Comparison of ENCODE assay signal across 8 cellular contexts in genomic region chrX:37847733-37848197, GRCh38. TPM values are rescaled to one million over a fixed set of nuclear protein-coding genes. Genes with fewer than 3 reads are reported as not detected.
DNase-seq lines count a peak whose midpoint lies in the region; ATAC-seq and TF ChIP-seq lines count a peak whose summit lies in the region.

No MANE protein-coding gene starts in this region.

- no peaks in the 10 kb centered on the region for H3K36me3 ChIP-seq in left lung
- H3K36me3 ChIP-seq in transverse colon = no peaks in the 10 kb centered on the region

- peak overlapping the region; percentile 43 to 65 for H3K4me3 ChIP-seq in left lung
- peak overlapping the region in 3 of 4 donors; percentile 63 to 91 (median 69) for H3K4me3 ChIP-seq in transverse colon

- H3K4me1 Mint-ChIP-seq in activated naive CD4-positive, alpha-beta T cell treated with anti-CD3 and anti-CD28 coated beads, Interleukin-2, amount 50 U/mL, for 24 hours = peaks cover 29% of the 10 kb centered on the region
- no peaks in the 10 kb centered on the region for H3K4me1 Mint-ChIP-seq in activated T-helper 17 cell treated with anti-CD3 and anti-CD28 coated beads, Interleukin-2, amount 50 U/mL, for 72 hours

- no peak for TF ChIP-seq EP300 in transverse colon (IDR thresholded peaks at IDR 0.05; ENCODE audit: low read depth)

- H3K9me3 ChIP-seq in left lung = no peaks in the 10 kb centered on the region
- H3K9me3 ChIP-seq in transverse colon = no peaks in the 10 kb centered on the region

- H3K36me3 Mint-ChIP-seq in activated naive CD4-positive, alpha-beta T cell treated with anti-CD3 and anti-CD28 coated beads, Interleukin-2, amount 50 U/mL, for 24 hours = peaks cover 1% of the 10 kb centered on the region
- H3K36me3 Mint-ChIP-seq in activated T-helper 17 cell treated with anti-CD3 and anti-CD28 coated beads, Interleukin-2, amount 50 U/mL, for 72 hours (ENCODE audit: low read depth) = peaks cover 27% of the 10 kb centered on the region

- H3K4me1 ChIP-seq in left lung = no peaks in the 10 kb centered on the region
- peaks cover 0 to 3% (median 0%) of the 10 kb centered on the region in 4 donors for H3K4me1 ChIP-seq in transverse colon

- H3K27ac Mint-ChIP-seq in activated naive CD4-positive, alpha-beta T cell treated with anti-CD3 and anti-CD28 coated beads, Interleukin-2, amount 50 U/mL, for 24 hours = peak overlapping the region; percentile 83
- peak overlapping the region; percentile 92 for H3K27ac Mint-ChIP-seq in activated T-helper 17 cell treated with anti-CD3 and anti-CD28 coated beads, Interleukin-2, amount 50 U/mL, for 72 hours

- 44% methylated on average over 5 of the region's 5 CpGs; no CpG with 5 or more reads in 1 of the 2 donors for WGBS in transverse colon (ENCODE audit: low coverage in 1 of 2), 2 donors

- TF ChIP-seq POLR2A in transverse colon (IDR thresholded peaks at IDR 0.05) = no peak

- TF ChIP-seq CTCF in left lung (IDR thresholded peaks at IDR 0.05) (no peak), transverse colon (IDR thresholded peaks at IDR 0.05) (no peak)

- in situ Hi-C loops in transverse colon (cut with MboI; ENCODE audit: low pct_ligation_motif_present in 1 of 4, low pct_unique_long_range_greater_than_20kb in 1 of 4, low sequenced_read_pairs in 3 of 4) = no loop called here

- no peaks in the 10 kb centered on the region for H3K27me3 Mint-ChIP-seq in activated naive CD4-positive, alpha-beta T cell treated with anti-CD3 and anti-CD28 coated beads, Interleukin-2, amount 50 U/mL, for 24 hours
- H3K27me3 Mint-ChIP-seq in activated T-helper 17 cell treated with anti-CD3 and anti-CD28 coated beads, Interleukin-2, amount 50 U/mL, for 72 hours = no peaks in the 10 kb centered on the region

- H3K4me3 Mint-ChIP-seq in activated naive CD4-positive, alpha-beta T cell treated with anti-CD3 and anti-CD28 coated beads, Interleukin-2, amount 50 U/mL, for 24 hours = peak overlapping the region; percentile 84
- peak overlapping the region; percentile 85 for H3K4me3 Mint-ChIP-seq in activated T-helper 17 cell treated with anti-CD3 and anti-CD28 coated beads, Interleukin-2, amount 50 U/mL, for 72 hours

- DNase-seq in activated naive CD4-positive, alpha-beta T cell (lab: John Stamatoyannopoulos, UW) = no peak
- DNase-seq in left lung (no peak), transverse colon (no peak), amniotic stem cell (lab: John Stamatoyannopoulos, UW) (no peak), occipital lobe (lab: John Stamatoyannopoulos, UW) (no peak), NCI-H748 treated with DMSO at 0.1 percent for 48 hours (lab: John Stamatoyannopoulos, UW) (no peak)

- H3K9me3 Mint-ChIP-seq in activated naive CD4-positive, alpha-beta T cell treated with anti-CD3 and anti-CD28 coated beads, Interleukin-2, amount 50 U/mL, for 24 hours = no peaks in the 10 kb centered on the region
- H3K9me3 Mint-ChIP-seq in activated T-helper 17 cell treated with anti-CD3 and anti-CD28 coated beads, Interleukin-2, amount 50 U/mL, for 72 hours = no peaks in the 10 kb centered on the region

- ATAC-seq in activated T-helper 17 cell treated with anti-CD3 and anti-CD28 coated beads, Interleukin-2, amount 50 U/mL, for 72 hours (replicated peaks) = peak; percentile 57
- ATAC-seq in left lung = no peak

- intact Hi-C loops in left lung (cut with DNase I) = no loop called here
- intact Hi-C loops in transverse colon (cut with DNase I; ENCODE audit: low total_unique reads) = no loop called here

- peak overlapping the region; percentile 16 to 72 for H3K27ac ChIP-seq in left lung
- H3K27ac ChIP-seq in transverse colon = peak overlapping the region; percentile 82 to 91 (median 88)

- H3K27me3 ChIP-seq in left lung (no peaks in the 10 kb centered on the region), transverse colon (no peaks in the 10 kb centered on the region)

RNA-seq across cellular contexts. Expression of gene DYNLT3, which starts 0.4 kb away (rescaled TPM):
- 10 to 100 TPM; 16.9 to 55.8 TPM for total RNA-seq in activated T-helper 17 cell treated with anti-CD3 and anti-CD28 coated beads, Interleukin-2, amount 50 U/mL, for 72 hours
- 10 to 100 TPM; 25.9 to 26.4 TPM for total RNA-seq in left lung
- 10 to 100 TPM in 3 of 4 donors, 1 to 10 TPM in 1; 9.7 to 61.3 (median 25.9) TPM for total RNA-seq in transverse colon
- total RNA-seq in occipital lobe = 27.6 TPM
